ENCODE assay signal across 1 cellular context in the genomic region with DNA sequence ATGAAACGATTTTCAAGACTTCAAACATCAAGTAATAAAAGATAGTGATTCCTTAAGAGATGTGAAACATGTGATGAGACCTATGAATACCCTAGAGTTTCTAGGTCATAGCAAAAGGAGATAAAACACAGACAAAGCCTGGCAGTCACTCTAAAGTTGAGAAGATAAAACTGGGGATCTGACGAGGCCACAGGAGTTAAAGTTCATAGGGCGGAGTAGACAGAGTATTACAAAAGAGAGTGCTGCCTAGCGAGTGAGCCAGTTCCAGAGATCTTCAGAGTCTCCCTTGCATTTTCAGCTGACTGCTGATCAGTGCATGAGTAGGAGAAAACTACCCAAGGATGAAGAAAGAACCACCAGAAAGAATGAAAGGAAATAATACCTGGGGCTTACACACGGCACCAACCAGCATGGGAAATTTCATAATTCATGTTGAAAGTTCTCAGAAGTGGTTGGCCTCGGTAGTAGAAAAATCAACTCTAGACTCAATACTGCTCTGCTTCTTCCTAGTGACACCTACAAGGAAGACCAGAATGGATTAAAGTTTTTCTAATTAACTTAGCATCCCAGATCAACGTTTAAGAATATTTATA.
A peak's percentile ranks its signal among the peaks of the same experiment; 100 is the strongest.
TF ChIP-seq lines count a peak whose summit lies in the region.

No MANE protein-coding gene starts in this region.

TF ChIP-seq in HepG2, 621 proteins besides CTCF, POLR2A, EP300 and RAD21 (continued from another document):
- TF ChIP-seq, protein P1, sequence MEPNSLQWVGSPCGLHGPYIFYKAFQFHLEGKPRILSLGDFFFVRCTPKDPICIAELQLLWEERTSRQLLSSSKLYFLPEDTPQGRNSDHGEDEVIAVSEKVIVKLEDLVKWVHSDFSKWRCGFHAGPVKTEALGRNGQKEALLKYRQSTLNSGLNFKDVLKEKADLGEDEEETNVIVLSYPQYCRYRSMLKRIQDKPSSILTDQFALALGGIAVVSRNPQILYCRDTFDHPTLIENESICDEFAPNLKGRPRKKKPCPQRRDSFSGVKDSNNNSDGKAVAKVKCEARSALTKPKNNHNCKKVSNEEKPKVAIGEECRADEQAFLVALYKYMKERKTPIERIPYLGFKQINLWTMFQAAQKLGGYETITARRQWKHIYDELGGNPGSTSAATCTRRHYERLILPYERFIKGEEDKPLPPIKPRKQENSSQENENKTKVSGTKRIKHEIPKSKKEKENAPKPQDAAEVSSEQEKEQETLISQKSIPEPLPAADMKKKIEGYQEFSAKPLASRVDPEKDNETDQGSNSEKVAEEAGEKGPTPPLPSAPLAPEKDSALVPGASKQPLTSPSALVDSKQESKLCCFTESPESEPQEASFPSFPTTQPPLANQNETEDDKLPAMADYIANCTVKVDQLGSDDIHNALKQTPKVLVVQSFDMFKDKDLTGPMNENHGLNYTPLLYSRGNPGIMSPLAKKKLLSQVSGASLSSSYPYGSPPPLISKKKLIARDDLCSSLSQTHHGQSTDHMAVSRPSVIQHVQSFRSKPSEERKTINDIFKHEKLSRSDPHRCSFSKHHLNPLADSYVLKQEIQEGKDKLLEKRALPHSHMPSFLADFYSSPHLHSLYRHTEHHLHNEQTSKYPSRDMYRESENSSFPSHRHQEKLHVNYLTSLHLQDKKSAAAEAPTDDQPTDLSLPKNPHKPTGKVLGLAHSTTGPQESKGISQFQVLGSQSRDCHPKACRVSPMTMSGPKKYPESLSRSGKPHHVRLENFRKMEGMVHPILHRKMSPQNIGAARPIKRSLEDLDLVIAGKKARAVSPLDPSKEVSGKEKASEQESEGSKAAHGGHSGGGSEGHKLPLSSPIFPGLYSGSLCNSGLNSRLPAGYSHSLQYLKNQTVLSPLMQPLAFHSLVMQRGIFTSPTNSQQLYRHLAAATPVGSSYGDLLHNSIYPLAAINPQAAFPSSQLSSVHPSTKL (CRISPR knock-in tag; IDR thresholded peaks at IDR 0.05) = peak; percentile 52; the same call in 1 of the 2 replicates
- TF ChIP-seq ZC3H4 (CRISPR knock-in tag; IDR thresholded peaks at IDR 0.05; ENCODE audit: borderline replicate concordance) = no peak
- peak; percentile 16; the same call in 1 of the 2 replicates for TF ChIP-seq HOXA3 (CRISPR knock-in tag; IDR thresholded peaks at IDR 0.05)
- no peak for TF ChIP-seq ZNF572 (CRISPR knock-in tag; IDR thresholded peaks at IDR 0.05)
- TF ChIP-seq ZNF17 (CRISPR knock-in tag; IDR thresholded peaks at IDR 0.05) = no peak
- no peak for TF ChIP-seq RFXAP (CRISPR knock-in tag; IDR thresholded peaks at IDR 0.05; ENCODE audit: borderline replicate concordance)
